ENCODE assay signal across 8 cellular contexts in genomic region chr9:31799953-31800609, GRCh38.
DNase-seq lines count a peak whose midpoint lies in the region; TF ChIP-seq lines count a peak whose summit lies in the region.

No MANE protein-coding gene starts in this region.

- DNase-seq in DMS153 treated with DMSO at 0.1 percent for 48 hours (lab: John Stamatoyannopoulos, UW; ENCODE audit: unreplicated experiment), result peak; percentile 59
- peak; percentile 86 for DNase-seq in SK-N-MC (ENCODE audit: low read depth, low spot score)
- peak; percentile 56 for DNase-seq in iPS DF 19.7 (ENCODE audit: low read depth, low spot score)
- no peak for DNase-seq in globus pallidus (ENCODE audit: low spot score)
- DNase-seq in activated T-cell treated with anti-CD3 and anti-CD28 coated beads for 4 hours, result no peak
- no peak for DNase-seq in activated naive CD4-positive, alpha-beta T cell treated with anti-CD3 and anti-CD28 coated beads, Interleukin-2, amount 10 ng/mL, durations not matched to agents 7 days and 5 days
- DNase-seq in GM03348 (ENCODE audit: low spot score), result no peak

- H3K9ac ChIP-seq in KMS-11 (no peak overlapping the region), SK-N-MC (ENCODE audit: insufficient read length) (no peak overlapping the region)

- H3K27me3 ChIP-seq in KMS-11 (ENCODE audit: insufficient read depth, low read depth), result no peaks in the 10 kb centered on the region

- H3K27me3 Mint-ChIP-seq in activated naive CD4-positive, alpha-beta T cell treated with anti-CD3 and anti-CD28 coated beads, Interleukin-2, amount 10 ng/mL, durations not matched to agents 7 days and 5 days, result peaks cover 3% of the 10 kb centered on the region

- H3K4me3 Mint-ChIP-seq in activated naive CD4-positive, alpha-beta T cell treated with anti-CD3 and anti-CD28 coated beads, Interleukin-2, amount 10 ng/mL, durations not matched to agents 7 days and 5 days, result no peak overlapping the region

- no peaks in the 10 kb centered on the region for H3K79me2 ChIP-seq in KMS-11 (ENCODE audit: insufficient read depth, low read depth)

- no peaks in the 10 kb centered on the region for H3K4me1 Mint-ChIP-seq in activated naive CD4-positive, alpha-beta T cell treated with anti-CD3 and anti-CD28 coated beads, Interleukin-2, amount 10 ng/mL, durations not matched to agents 7 days and 5 days

- H3K36me3 ChIP-seq in KMS-11 (ENCODE audit: insufficient read depth), result no peaks in the 10 kb centered on the region
- H3K36me3 ChIP-seq in SK-N-MC (ENCODE audit: insufficient read depth, low read length), result no peaks in the 10 kb centered on the region

- H3K4me3 ChIP-seq in KMS-11 (IDR thresholded peaks at IDR 0.05; ENCODE audit: insufficient read depth, low read depth, low read length) (no peak overlapping the region), SK-N-MC (0 out of 2 replicates have a peak overlapping the region, but pooled peaks have one; percentile 5)

- no peaks in the 10 kb centered on the region for H4K20me1 ChIP-seq in KMS-11 (ENCODE audit: insufficient read depth)

- peaks cover 4% of the 10 kb centered on the region; the same call in 1 of the 2 replicates for H3K9me3 ChIP-seq in SK-N-MC (ENCODE audit: low read depth, low read length)

- no peaks in the 10 kb centered on the region for H3K36me3 Mint-ChIP-seq in activated naive CD4-positive, alpha-beta T cell treated with anti-CD3 and anti-CD28 coated beads, Interleukin-2, amount 10 ng/mL, durations not matched to agents 7 days and 5 days

- no peaks in the 10 kb centered on the region for H3K9me3 Mint-ChIP-seq in activated naive CD4-positive, alpha-beta T cell treated with anti-CD3 and anti-CD28 coated beads, Interleukin-2, amount 10 ng/mL, durations not matched to agents 7 days and 5 days

- H3K27ac ChIP-seq in KMS-11, result no peak overlapping the region
- H3K27ac ChIP-seq in SK-N-MC, result peak overlapping the region; percentile 37; the same call in 1 of the 2 replicates

- CTCF ChIA-PET in activated naive CD4-positive, alpha-beta T cell treated with anti-CD3 and anti-CD28 coated beads, Interleukin-2, amount 10 ng/mL, durations not matched to agents 7 days and 5 days (lab: Charles Lee), result interaction anchor here (0.7 to 0.9 kb wide), 2 partner anchors 681 to 1954 kb away, joined by 3 to 5 read pairs; no protein-coding TSS in a partner anchor

- peak; percentile 76 for TF ChIP-seq CTCF in KMS-11 (conservative IDR thresholded peaks at IDR 0.05; ENCODE audit: low read depth, low read length)

- no peak overlapping the region for H3K27ac Mint-ChIP-seq in activated naive CD4-positive, alpha-beta T cell treated with anti-CD3 and anti-CD28 coated beads, Interleukin-2, amount 10 ng/mL, durations not matched to agents 7 days and 5 days

- H3K4me1 ChIP-seq in KMS-11 (ENCODE audit: low read depth, poor library complexity, severe bottlenecking), result no peaks in the 10 kb centered on the region

- no peak overlapping the region for H2AFZ ChIP-seq in KMS-11 (ENCODE audit: low read depth)

- no peak overlapping the region for H3K4me2 ChIP-seq in KMS-11

Comparison
In these comparisons a context has a peak if more than half of its experiments do, and no peak if none do; other contexts are left out.
1. DNase-seq: peak in DMS153 treated with DMSO at 0.1 percent for 48 hours (single experiment), SK-N-MC (single experiment) and iPS DF 19.7 (single experiment); none in globus pallidus (single experiment), activated T-cell treated with anti-CD3 and anti-CD28 coated beads for 4 hours (single experiment), activated naive CD4-positive, alpha-beta T cell treated with anti-CD3 and anti-CD28 coated beads, Interleukin-2, amount 10 ng/mL, durations not matched to agents 7 days and 5 days (single experiment) and GM03348 (single experiment).